Comparison of ENCODE assay signal across 8 cellular contexts in the genomic region with DNA sequence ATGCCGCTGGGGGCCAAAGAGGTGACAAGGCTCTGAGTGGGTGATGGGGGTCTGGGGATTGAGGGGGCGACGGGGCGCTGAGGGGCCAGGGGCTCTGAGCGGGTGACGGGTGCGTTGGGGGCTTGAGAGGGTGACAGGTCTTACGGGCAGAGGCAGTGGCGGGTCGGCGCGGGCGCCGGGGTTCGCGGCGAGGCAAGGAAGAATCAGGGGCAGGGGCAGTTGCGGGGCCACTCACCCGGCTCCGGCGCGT. TPM values are rescaled to one million over a fixed set of nuclear protein-coding genes. Genes with fewer than 3 reads are reported as not detected.
DNase-seq lines count a peak whose midpoint lies in the region; ATAC-seq and TF ChIP-seq lines count a peak whose summit lies in the region.

No MANE protein-coding gene starts in this region.

- H3K9me3 Mint-ChIP-seq in brain, result peaks cover 45 to 54% (median 45%) of the 10 kb centered on the region in 5 experiments

- H3K9me3 ChIP-seq in right atrium auricular region (peaks cover 0 to 13% of the 10 kb centered on the region in 2 donors), mesodermal cell (ENCODE audit: control insufficient read depth, low read length) (peaks cover 24% of the 10 kb centered on the region), aorta (ENCODE audit: control insufficient read depth, low read length) (no peaks in the 10 kb centered on the region)

- H3K4me1 ChIP-seq in right atrium auricular region (peaks cover 0 to 59% of the 10 kb centered on the region in 2 donors), mesodermal cell (ENCODE audit: control insufficient read depth, insufficient read depth, low read length, poor library complexity, severe bottlenecking) (peaks cover under 1% of the 10 kb centered on the region), aorta (ENCODE audit: control insufficient read depth in 1 of 2, insufficient read depth in 2 of 2, low read length in 2 of 2) (no peaks in the 10 kb centered on the region)

- H3K27ac ChIP-seq in right atrium auricular region (peak overlapping the region; percentile 98 to 99), mesodermal cell (ENCODE audit: low read depth, low read length, severe bottlenecking) (peak overlapping the region; percentile 95), aorta (ENCODE audit: low read depth in 1 of 2, low read length in 2 of 2) (peak overlapping the region; percentile 30 to 70)

- no peak for TF ChIP-seq CTCF in right atrium auricular region (IDR thresholded peaks at IDR 0.05)
- no peak for TF ChIP-seq CTCF in brain (conservative IDR thresholded peaks at IDR 0.05)

- H3K27me3 ChIP-seq in right atrium auricular region (no peaks in the 10 kb centered on the region), aorta (ENCODE audit: control insufficient read depth in 1 of 2, insufficient read depth in 2 of 2, low read length in 1 of 2) (no peaks in the 10 kb centered on the region)

- peaks cover 68% of the 10 kb centered on the region for H3K4me1 Mint-ChIP-seq in brain

- 0 to 1% methylated on average over 13 to 19 of the region's 22 CpGs for WGBS in mesodermal cell (ENCODE audit: insufficient coverage in 2 of 2), 2 experiments
- WGBS in aorta, 2 donors, result 0 to 1% methylated on average over 19 to 22 of the region's 22 CpGs

- H3K4me3 Mint-ChIP-seq in brain, result peak overlapping the region; percentile 88 to 98 (median 96)

- DNase-seq in right atrium auricular region (ENCODE audit: low spot score) (no peak), left ventricle myocardium superior (no peak), aorta (no peak), NCI-H2171 (lab: John Stamatoyannopoulos, UW) (no peak)
- DNase-seq in stimulated activated CD4-positive, alpha-beta T cell treated with anti-CD3 and anti-CD28 coated beads, Interleukin-4, amount 100 ng/mL, for 4 hours, result no peak
- DNase-seq in activated effector memory CD4-positive, alpha-beta T cell treated with anti-CD3 and anti-CD28 coated beads, Interleukin-2, amount 50 U/mL, for 16 hours, result no peak

- H3K4me3 ChIP-seq in right atrium auricular region (peak overlapping the region; percentile 97), mesodermal cell (ENCODE audit: extremely low read depth, insufficient read depth, low read length, poor library complexity, severe bottlenecking) (peak overlapping the region; percentile 89), aorta (ENCODE audit: low read length in 2 of 2) (peak overlapping the region; percentile 48 to 65)

- peaks cover 81% of the 10 kb centered on the region for H3K36me3 Mint-ChIP-seq in brain

- H3K36me3 ChIP-seq in right atrium auricular region (peaks cover 45% of the 10 kb centered on the region), mesodermal cell (ENCODE audit: control insufficient read depth, insufficient read depth, low read length) (peaks cover 71% of the 10 kb centered on the region), aorta (ENCODE audit: control insufficient read depth in 1 of 2, insufficient read depth in 2 of 2, low read length in 1 of 2) (peaks cover 6 to 8% of the 10 kb centered on the region in 2 donors)

- ATAC-seq in left ventricle myocardium superior, result no peak
- no peak for ATAC-seq in aorta (ENCODE audit: low FRiP score)

- intact Hi-C loops in left ventricle myocardium superior (cut with micrococcal nuclease) (no loop called here), aorta (cut with DNase I) (no loop called here)

- peaks cover 24% of the 10 kb centered on the region for H3K27me3 Mint-ChIP-seq in brain

- peak overlapping the region; percentile 69 to 98 (median 94) for H3K27ac Mint-ChIP-seq in brain

RNA-seq across cellular contexts. Expression of a gene that starts 0.1 kb away (rescaled TPM):
- total RNA-seq in right atrium auricular region (10 to 100 TPM; 20.7 to 33.6 TPM), left ventricle myocardium superior (20.6 TPM), aorta (10 to 100 TPM; 48.7 to 59.4 TPM)
- polyA plus RNA-seq in brain (ENCODE audit: insufficient read depth, low read depth, low replicate concordance) (23.5 TPM), aorta (10 to 100 TPM; 10.4 to 22.3 TPM)
- 8.4 TPM for polyA plus RNA-seq in mesodermal cell (2013, experiment 1 of 2)
- polyA plus RNA-seq in mesodermal cell (2013, experiment 2 of 2), result 7.6 TPM

RNA-seq across cellular contexts. Expression of a gene that starts 58.5 kb away (rescaled TPM):
- 10 to 100 TPM; 10.2 to 20.6 TPM for total RNA-seq in right atrium auricular region
- total RNA-seq in left ventricle myocardium superior, result 13.4 TPM
- 81.3 TPM for polyA plus RNA-seq in brain (ENCODE audit: insufficient read depth, low read depth, low replicate concordance)
- polyA plus RNA-seq in mesodermal cell (2013, experiment 1 of 2), result 31.7 TPM
- polyA plus RNA-seq in mesodermal cell (2013, experiment 2 of 2), result 29.3 TPM
- 10 to 100 TPM; 23.3 to 26.4 TPM for total RNA-seq in aorta
- 10 to 100 TPM; 16.3 to 32.3 TPM for polyA plus RNA-seq in aorta
